Comparison of ENCODE assay signal across 23 cellular contexts in the genomic region with DNA sequence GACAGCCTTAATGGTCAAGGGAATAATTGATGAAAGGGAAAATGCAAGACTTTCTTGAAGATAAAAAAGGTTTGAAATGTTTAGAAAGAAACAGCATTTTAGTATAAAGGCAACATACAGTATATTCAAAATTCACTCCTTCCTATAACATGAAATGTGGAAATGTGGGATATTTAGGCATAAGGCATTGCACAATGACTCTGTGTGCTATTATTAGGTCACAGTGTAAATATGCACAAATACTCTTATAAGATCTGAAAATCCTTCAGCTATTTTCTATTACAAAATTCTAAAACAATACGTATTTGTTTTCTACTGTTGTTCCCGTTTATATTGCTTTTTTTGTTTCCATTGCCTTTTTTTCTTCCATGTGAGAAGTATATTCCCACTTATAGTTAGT.
"Had no signal": no experiment of that assay in that cellular context is flagged by ENCODE, and none has a peak within 500 bp of the region (broad histone marks: within the 10 kb centered on the region; RNA-seq: fewer than 3 reads in every experiment).

No MANE protein-coding gene starts in this region.

- H3K27me3 Mint-ChIP-seq: activated CD4-positive, alpha-beta T cell treated with anti-CD3 and anti-CD28 coated beads, Interleukin-2, amount 10 ng/mL, durations not matched to agents 24 days and 14 days; activated CD8-positive, alpha-beta memory T cell treated with anti-CD3 and anti-CD28 coated beads, Interleukin-2, amount 10 ng/mL, durations not matched to agents 7 days and 5 days; activated naive CD8-positive, alpha-beta T cell; T-helper 17 cell had no signal

- H3K27ac Mint-ChIP-seq: activated CD4-positive, alpha-beta T cell treated with anti-CD3 and anti-CD28 coated beads, Interleukin-2, amount 10 ng/mL, durations not matched to agents 24 days and 14 days; activated CD8-positive, alpha-beta memory T cell treated with anti-CD3 and anti-CD28 coated beads, Interleukin-2, amount 10 ng/mL, durations not matched to agents 7 days and 5 days; activated naive CD4-positive, alpha-beta T cell treated with anti-CD3 and anti-CD28 coated beads for 36 hours; activated naive CD8-positive, alpha-beta T cell; T-helper 17 cell; WTC11 had no signal

- H3K27me3 ChIP-seq: MG63 had no signal

- H3K36me3 Mint-ChIP-seq: WTC11 had no signal

- H3K9me3 Mint-ChIP-seq: activated naive CD4-positive, alpha-beta T cell treated with anti-CD3 and anti-CD28 coated beads for 36 hours; activated T-cell treated with anti-CD3 and anti-CD28 coated beads, Interleukin-2, amount 50 U/mL, for 4 hours; WTC11 had no signal

- H3K36me3 ChIP-seq: MG63 had no signal

- H3K9me3 ChIP-seq: MG63 had no signal

- ATAC-seq: activated CD8-positive, alpha-beta memory T cell treated with anti-CD3 and anti-CD28 coated beads, Interleukin-2, amount 10 ng/mL, durations not matched to agents 7 days and 5 days; activated T-cell treated with anti-CD3 and anti-CD28 coated beads, Interleukin-2, amount 50 U/mL, for 4 hours; T-helper 17 cell; WTC11 had no signal

- H3K4me3 ChIP-seq: MG63 had no signal

- H3K4me1 Mint-ChIP-seq: activated CD4-positive, alpha-beta T cell treated with anti-CD3 and anti-CD28 coated beads, Interleukin-2, amount 10 ng/mL, durations not matched to agents 24 days and 14 days; activated CD8-positive, alpha-beta memory T cell treated with anti-CD3 and anti-CD28 coated beads, Interleukin-2, amount 10 ng/mL, durations not matched to agents 7 days and 5 days; WTC11 had no signal

- H3K4me3 Mint-ChIP-seq: activated CD4-positive, alpha-beta T cell treated with anti-CD3 and anti-CD28 coated beads, Interleukin-2, amount 10 ng/mL, durations not matched to agents 24 days and 14 days; activated CD8-positive, alpha-beta memory T cell treated with anti-CD3 and anti-CD28 coated beads, Interleukin-2, amount 10 ng/mL, durations not matched to agents 7 days and 5 days; activated naive CD4-positive, alpha-beta T cell treated with anti-CD3 and anti-CD28 coated beads for 36 hours; activated naive CD8-positive, alpha-beta T cell; activated T-cell treated with anti-CD3 and anti-CD28 coated beads, Interleukin-2, amount 50 U/mL, for 4 hours; T-helper 17 cell; WTC11 had no signal

- DNase-seq: activated CD4-positive, alpha-beta T cell treated with anti-CD3 and anti-CD28 coated beads, Interleukin-2, amount 10 ng/mL, durations not matched to agents 24 days and 14 days; activated CD4-positive, alpha-beta T cell treated with anti-CD3 and anti-CD28 coated beads, Interleukin-2, amount 50 U/mL, for 48 hours; activated CD4-positive, CD25-positive, alpha-beta regulatory T cell treated with anti-CD3 and anti-CD28 coated beads, Interleukin-2, amount 50 U/mL, for 72 hours; activated CD8-positive, alpha-beta memory T cell treated with anti-CD3 and anti-CD28 coated beads, Interleukin-2, amount 10 ng/mL, durations not matched to agents 7 days and 5 days; activated effector memory CD4-positive, alpha-beta T cell treated with anti-CD3 and anti-CD28 coated beads, Interleukin-2, amount 50 U/mL, for 16 hours; activated naive CD4-positive, alpha-beta T cell treated with anti-CD3 and anti-CD28 coated beads for 36 hours; activated T-cell treated with anti-CD3 and anti-CD28 coated beads, Interleukin-2, amount 50 U/mL, for 4 hours; MG63; MV-4-11; NCI-H1092 treated with DMSO at 0.1 percent for 48 hours; NCI-H1417 treated with DMSO at 0.1 percent for 48 hours; NCI-H1694; NCI-H2029; NCI-H2107; NCI-H345; NCI-H510A; NCI-H526 treated with DMSO at 0.1 percent for 48 hours; NCI-H82; SIG-M5; T-helper 17 cell; T-helper 9 cell had no signal
